ENCODE assay signal across 8 cellular contexts in the genomic region with DNA sequence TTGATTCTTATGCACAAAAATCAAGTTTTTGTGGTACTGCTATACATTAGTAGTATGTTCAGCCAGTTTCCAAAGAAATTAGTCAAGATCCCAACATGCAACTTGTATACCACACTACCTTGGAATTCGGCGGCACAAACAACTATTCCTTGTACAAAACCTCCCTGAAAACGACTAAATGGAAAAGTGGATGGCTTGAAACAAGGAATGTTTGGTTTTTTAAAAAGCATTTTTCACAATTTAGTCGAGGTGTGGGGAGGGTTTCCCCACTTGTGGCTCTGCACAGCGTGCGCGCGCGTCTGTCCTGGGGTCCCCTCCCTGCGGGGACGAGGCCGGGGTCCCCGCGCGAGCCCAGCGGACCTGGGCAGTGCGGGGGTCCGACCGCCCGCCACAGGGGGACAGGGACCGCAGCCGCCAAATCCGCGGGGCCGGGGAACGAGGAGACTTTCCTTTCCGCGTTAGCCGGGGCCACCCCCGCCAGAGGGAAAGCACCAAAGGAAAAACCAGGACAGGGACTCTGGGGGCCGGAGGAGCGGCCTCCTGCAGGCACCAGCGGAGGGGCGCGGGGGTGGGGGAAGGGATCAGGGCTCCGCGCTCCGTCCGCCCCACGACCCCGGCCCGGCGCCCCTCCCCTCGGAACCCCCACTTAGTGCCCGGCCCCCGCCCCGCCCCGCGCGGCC. TPM values are rescaled to one million over a fixed set of nuclear protein-coding genes. Genes with fewer than 3 reads are reported as not detected.
DNase-seq lines count a peak whose midpoint lies in the region; ATAC-seq and TF ChIP-seq lines count a peak whose summit lies in the region.

No MANE protein-coding gene starts in this region.

- H3K79me2 ChIP-seq in osteoblast (ENCODE audit: insufficient read depth, low read length), result peaks cover 38% of the 10 kb centered on the region

- peaks cover 2% of the 10 kb centered on the region for H3K27me3 Mint-ChIP-seq in WTC11 (ENCODE audit: low read depth)

- peak; percentile 11 for DNase-seq in CD1c-positive myeloid dendritic cell (ENCODE audit: extremely low spot score)
- DNase-seq in WTC11 (ENCODE audit: low spot score), result peak; percentile 48
- no peak for DNase-seq in foreskin keratinocyte
- DNase-seq in osteoblast (ENCODE audit: insufficient read length, low spot score, missing footprints), result peak; percentile 95
- DNase-seq in germinal center (ENCODE audit: low spot score), result no peak

- H3K4me2 ChIP-seq in osteoblast (ENCODE audit: insufficient read depth, low read length), result peak overlapping the region; percentile 91

- POLR2A ChIA-PET in WTC11 (lab: Charles Lee), result no interaction called here

- peak overlapping the region; percentile 89 for H2AFZ ChIP-seq in osteoblast (ENCODE audit: low read length)

- no peak for TF ChIP-seq CTCF in WTC11 (IDR thresholded peaks at IDR 0.05)
- no peak for TF ChIP-seq CTCF in foreskin keratinocyte (conservative IDR thresholded peaks at IDR 0.05)
- no peak for TF ChIP-seq CTCF in osteoblast (IDR thresholded peaks at IDR 0.05; ENCODE audit: extremely low read depth, low read depth, low read length)

- H4K20me1 ChIP-seq in osteoblast (ENCODE audit: insufficient read depth, low read length), result peaks cover 24% of the 10 kb centered on the region

- no peaks in the 10 kb centered on the region for H3K9me3 ChIP-seq in osteoblast (ENCODE audit: low read depth, low read length)

- H3K27ac ChIP-seq in foreskin keratinocyte (peak overlapping the region; percentile 83), osteoblast (ENCODE audit: low read depth, low read length) (peak overlapping the region; percentile 47)

- peaks cover 16% of the 10 kb centered on the region for H3K4me1 ChIP-seq in foreskin keratinocyte
- peaks cover 18% of the 10 kb centered on the region for H3K4me1 ChIP-seq in osteoblast (ENCODE audit: insufficient read depth, low read length)

- H3K36me3 ChIP-seq in osteoblast (ENCODE audit: insufficient read depth, low read length), result no peaks in the 10 kb centered on the region

- CTCF ChIA-PET in WTC11 (lab: Charles Lee), result no interaction called here

- no peaks in the 10 kb centered on the region for H3K36me3 Mint-ChIP-seq in WTC11

- no peaks in the 10 kb centered on the region for H3K27me3 ChIP-seq in foreskin keratinocyte
- no peaks in the 10 kb centered on the region for H3K27me3 ChIP-seq in osteoblast (ENCODE audit: insufficient read depth, low read length)

- H3K27ac Mint-ChIP-seq in WTC11, result no peak overlapping the region

- H3K4me3 Mint-ChIP-seq in WTC11, result peak overlapping the region; percentile 59

- H3K4me1 Mint-ChIP-seq in WTC11, result peaks cover 31% of the 10 kb centered on the region

- no peaks in the 10 kb centered on the region for H3K9me3 Mint-ChIP-seq in WTC11

- H3K4me3 ChIP-seq in osteoblast (ENCODE audit: insufficient read depth, low read length), result peak overlapping the region; percentile 77

- ATAC-seq in GM18907 (IDR thresholded peaks at IDR 0.05; ENCODE audit: unreplicated experiment) (peak; percentile 31), HG03097 (IDR thresholded peaks at IDR 0.05; ENCODE audit: low FRiP score, unreplicated experiment) (peak; percentile 15), WTC11 (peak; percentile 59), foreskin keratinocyte (peak; percentile 40), GM18520 (IDR thresholded peaks at IDR 0.05; ENCODE audit: unreplicated experiment) (no peak)

TF ChIP-seq in WTC11, 78 proteins besides CTCF, POLR2A, EP300 and RAD21:
- TF ChIP-seq, protein P1, sequence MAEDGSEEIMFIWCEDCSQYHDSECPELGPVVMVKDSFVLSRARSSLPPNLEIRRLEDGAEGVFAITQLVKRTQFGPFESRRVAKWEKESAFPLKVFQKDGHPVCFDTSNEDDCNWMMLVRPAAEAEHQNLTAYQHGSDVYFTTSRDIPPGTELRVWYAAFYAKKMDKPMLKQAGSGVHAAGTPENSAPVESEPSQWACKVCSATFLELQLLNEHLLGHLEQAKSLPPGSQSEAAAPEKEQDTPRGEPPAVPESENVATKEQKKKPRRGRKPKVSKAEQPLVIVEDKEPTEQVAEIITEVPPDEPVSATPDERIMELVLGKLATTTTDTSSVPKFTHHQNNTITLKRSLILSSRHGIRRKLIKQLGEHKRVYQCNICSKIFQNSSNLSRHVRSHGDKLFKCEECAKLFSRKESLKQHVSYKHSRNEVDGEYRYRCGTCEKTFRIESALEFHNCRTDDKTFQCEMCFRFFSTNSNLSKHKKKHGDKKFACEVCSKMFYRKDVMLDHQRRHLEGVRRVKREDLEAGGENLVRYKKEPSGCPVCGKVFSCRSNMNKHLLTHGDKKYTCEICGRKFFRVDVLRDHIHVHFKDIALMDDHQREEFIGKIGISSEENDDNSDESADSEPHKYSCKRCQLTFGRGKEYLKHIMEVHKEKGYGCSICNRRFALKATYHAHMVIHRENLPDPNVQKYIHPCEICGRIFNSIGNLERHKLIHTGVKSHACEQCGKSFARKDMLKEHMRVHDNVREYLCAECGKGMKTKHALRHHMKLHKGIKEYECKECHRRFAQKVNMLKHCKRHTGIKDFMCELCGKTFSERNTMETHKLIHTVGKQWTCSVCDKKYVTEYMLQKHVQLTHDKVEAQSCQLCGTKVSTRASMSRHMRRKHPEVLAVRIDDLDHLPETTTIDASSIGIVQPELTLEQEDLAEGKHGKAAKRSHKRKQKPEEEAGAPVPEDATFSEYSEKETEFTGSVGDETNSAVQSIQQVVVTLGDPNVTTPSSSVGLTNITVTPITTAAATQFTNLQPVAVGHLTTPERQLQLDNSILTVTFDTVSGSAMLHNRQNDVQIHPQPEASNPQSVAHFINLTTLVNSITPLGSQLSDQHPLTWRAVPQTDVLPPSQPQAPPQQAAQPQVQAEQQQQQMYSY (CRISPR knock-in tag; IDR thresholded peaks at IDR 0.05), result peak; percentile 42; the same call in 1 of the 2 replicates
- TF ChIP-seq, protein P2, sequence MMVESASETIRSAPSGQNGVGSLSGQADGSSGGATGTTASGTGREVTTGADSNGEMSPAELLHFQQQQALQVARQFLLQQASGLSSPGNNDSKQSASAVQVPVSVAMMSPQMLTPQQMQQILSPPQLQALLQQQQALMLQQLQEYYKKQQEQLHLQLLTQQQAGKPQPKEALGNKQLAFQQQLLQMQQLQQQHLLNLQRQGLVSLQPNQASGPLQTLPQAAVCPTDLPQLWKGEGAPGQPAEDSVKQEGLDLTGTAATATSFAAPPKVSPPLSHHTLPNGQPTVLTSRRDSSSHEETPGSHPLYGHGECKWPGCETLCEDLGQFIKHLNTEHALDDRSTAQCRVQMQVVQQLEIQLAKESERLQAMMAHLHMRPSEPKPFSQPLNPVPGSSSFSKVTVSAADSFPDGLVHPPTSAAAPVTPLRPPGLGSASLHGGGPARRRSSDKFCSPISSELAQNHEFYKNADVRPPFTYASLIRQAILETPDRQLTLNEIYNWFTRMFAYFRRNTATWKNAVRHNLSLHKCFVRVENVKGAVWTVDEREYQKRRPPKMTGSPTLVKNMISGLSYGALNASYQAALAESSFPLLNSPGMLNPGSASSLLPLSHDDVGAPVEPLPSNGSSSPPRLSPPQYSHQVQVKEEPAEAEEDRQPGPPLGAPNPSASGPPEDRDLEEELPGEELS (CRISPR knock-in tag; IDR thresholded peaks at IDR 0.05), result no peak
- TF ChIP-seq ZNF423 (CRISPR knock-in tag; IDR thresholded peaks at IDR 0.05), result peak; percentile 56

RNA-seq across cellular contexts. Expression of a gene that starts 0.5 kb away (rescaled TPM):
- 12.2 to 16.5 TPM (median 14.5 TPM) in 3 replicates for total RNA-seq in WTC11 (2021)
- 18.7 and 20.8 TPM in 2 replicates for total RNA-seq in foreskin keratinocyte
- 5.7 and 5.8 TPM in 2 replicates for polyA plus RNA-seq in foreskin keratinocyte
- 33.6 and 38.7 TPM in 2 replicates for total RNA-seq in osteoblast

Comparison
In these comparisons a context has a peak if more than half of its experiments do, and no peak if none do; other contexts are left out.
1. DNase-seq: peak in CD1c-positive myeloid dendritic cell (single experiment), WTC11 (single experiment) and osteoblast (single experiment); none in foreskin keratinocyte (0 of 2) and germinal center (single experiment).